ENCODE assay signal across 1 cellular context in the genomic region with DNA sequence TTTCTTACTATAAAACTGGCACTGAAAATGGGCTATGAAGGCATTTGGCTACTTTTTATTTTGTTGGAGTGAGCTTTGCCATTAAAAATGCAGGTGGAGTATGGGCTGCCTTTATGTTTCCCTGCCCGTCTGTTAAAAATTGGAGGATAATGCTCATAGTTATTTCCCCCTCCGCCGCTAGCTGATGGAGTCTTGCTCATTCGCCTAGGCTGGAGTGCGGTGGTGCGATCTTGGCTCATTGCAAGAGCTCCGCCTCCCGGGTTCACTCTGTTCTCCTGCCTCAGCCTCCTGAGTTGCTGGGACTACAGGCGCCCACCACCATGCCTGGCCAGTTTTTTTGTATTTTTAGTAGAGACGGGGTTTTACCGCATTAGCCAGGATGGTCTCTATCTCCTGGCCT.
TF ChIP-seq lines count a peak whose summit lies in the region.

No MANE protein-coding gene starts in this region.

TF ChIP-seq in HepG2, 621 proteins besides CTCF, POLR2A, EP300 and RAD21:
- TF ChIP-seq SNRNP70 (IDR thresholded peaks at IDR 0.05; ENCODE audit: low read depth, low read length) = no peak
- TF ChIP-seq HOXA9 (CRISPR knock-in tag; IDR thresholded peaks at IDR 0.05; ENCODE audit: borderline replicate concordance) = no peak
- no peak for TF ChIP-seq ZNF33B (CRISPR knock-in tag; IDR thresholded peaks at IDR 0.05)
- no peak for TF ChIP-seq HOXA3 (CRISPR knock-in tag; IDR thresholded peaks at IDR 0.05)
- TF ChIP-seq, protein P1, sequence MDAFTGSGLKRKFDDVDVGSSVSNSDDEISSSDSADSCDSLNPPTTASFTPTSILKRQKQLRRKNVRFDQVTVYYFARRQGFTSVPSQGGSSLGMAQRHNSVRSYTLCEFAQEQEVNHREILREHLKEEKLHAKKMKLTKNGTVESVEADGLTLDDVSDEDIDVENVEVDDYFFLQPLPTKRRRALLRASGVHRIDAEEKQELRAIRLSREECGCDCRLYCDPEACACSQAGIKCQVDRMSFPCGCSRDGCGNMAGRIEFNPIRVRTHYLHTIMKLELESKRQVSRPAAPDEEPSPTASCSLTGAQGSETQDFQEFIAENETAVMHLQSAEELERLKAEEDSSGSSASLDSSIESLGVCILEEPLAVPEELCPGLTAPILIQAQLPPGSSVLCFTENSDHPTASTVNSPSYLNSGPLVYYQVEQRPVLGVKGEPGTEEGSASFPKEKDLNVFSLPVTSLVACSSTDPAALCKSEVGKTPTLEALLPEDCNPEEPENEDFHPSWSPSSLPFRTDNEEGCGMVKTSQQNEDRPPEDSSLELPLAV (CRISPR knock-in tag; conservative IDR thresholded peaks at IDR 0.05; ENCODE audit: low read depth) = no peak
- TF ChIP-seq ZNF558 (CRISPR knock-in tag; IDR thresholded peaks at IDR 0.05; ENCODE audit: borderline replicate concordance) = no peak
- TF ChIP-seq, protein P2, sequence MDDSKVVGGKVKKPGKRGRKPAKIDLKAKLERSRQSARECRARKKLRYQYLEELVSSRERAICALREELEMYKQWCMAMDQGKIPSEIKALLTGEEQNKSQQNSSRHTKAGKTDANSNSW (CRISPR knock-in tag; IDR thresholded peaks at IDR 0.05; ENCODE audit: borderline replicate concordance) = no peak
- no peak for TF ChIP-seq U2AF2 (IDR thresholded peaks at IDR 0.05; ENCODE audit: low read depth, low read length)
